26 cellular contexts compared by ENCODE assay signal in the genomic region with DNA sequence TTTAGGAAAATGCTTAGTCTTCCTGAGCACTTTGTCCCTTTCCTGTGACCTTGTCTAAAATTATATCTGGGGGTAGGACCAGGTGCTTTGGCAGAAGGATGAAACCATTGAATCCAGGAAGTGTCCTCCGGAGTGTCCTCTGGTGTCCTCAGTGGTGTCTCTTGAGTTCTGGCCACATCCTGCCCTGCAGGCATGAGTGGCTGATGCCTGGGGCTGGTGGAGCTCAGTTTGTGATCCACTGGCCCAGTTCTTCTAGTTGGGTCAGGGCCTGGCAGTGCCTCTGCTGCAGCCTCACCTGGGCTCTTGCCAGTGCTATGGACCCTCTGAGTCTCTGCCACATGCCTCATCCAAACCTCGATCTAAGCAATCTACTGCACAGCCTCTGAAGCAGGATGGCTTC.
"Had no signal": no experiment of that assay in that cellular context is flagged by ENCODE, and none has a peak within 500 bp of the region (broad histone marks: within the 10 kb centered on the region; RNA-seq: fewer than 3 reads in every experiment).

No MANE protein-coding gene starts in this region.

- H3K4me1 Mint-ChIP-seq: naive thymus-derived CD8-positive, alpha-beta T cell had no signal

- H3K36me3 Mint-ChIP-seq: immature natural killer cell; naive thymus-derived CD8-positive, alpha-beta T cell; stimulated activated memory B cell treated with anti-CD40 and anti-IgM and Interleukin-4, amounts not matched to agents 10 μg/mL and 1 μg/mL and 100 μg/mL, for 72 hours had no signal

- ATAC-seq: left colon; left lung; lower lobe of right lung; naive thymus-derived CD8-positive, alpha-beta T cell; stimulated activated memory B cell treated with anti-CD40 and anti-IgM and Interleukin-4, amounts not matched to agents 10 μg/mL and 1 μg/mL and 100 μg/mL, for 72 hours; stimulated activated naive CD8-positive, alpha-beta T cell treated with anti-CD3 and anti-CD28 coated beads, Interleukin-15, amount 100 ng/mL, for 72 hours; upper lobe of right lung had no signal

- H3K27ac Mint-ChIP-seq: progenitor cell of endocrine pancreas; stimulated activated memory B cell treated with anti-CD40 and anti-IgM and Interleukin-4, amounts not matched to agents 10 μg/mL and 1 μg/mL and 100 μg/mL, for 72 hours had no signal

- H3K9me3 Mint-ChIP-seq: immature natural killer cell; naive thymus-derived CD8-positive, alpha-beta T cell; stimulated activated memory B cell treated with anti-CD40 and anti-IgM and Interleukin-4, amounts not matched to agents 10 μg/mL and 1 μg/mL and 100 μg/mL, for 72 hours; stimulated activated naive CD8-positive, alpha-beta T cell treated with anti-CD3 and anti-CD28 coated beads, Interleukin-15, amount 100 ng/mL, for 72 hours had no signal

- H3K4me3 ChIP-seq: left lung, lower lobe of right lung, ovary, right atrium auricular region, right lobe of liver, smooth muscle cell, testis, thyroid gland, transverse colon, upper lobe of right lung had no signal

- H3K4me3 Mint-ChIP-seq: immature natural killer cell; naive thymus-derived CD8-positive, alpha-beta T cell; stimulated activated memory B cell treated with anti-CD40 and anti-IgM and Interleukin-4, amounts not matched to agents 10 μg/mL and 1 μg/mL and 100 μg/mL, for 72 hours; stimulated activated naive CD8-positive, alpha-beta T cell treated with anti-CD3 and anti-CD28 coated beads, Interleukin-15, amount 100 ng/mL, for 72 hours had no signal

- DNase-seq: hypothalamus; immature natural killer cell; kidney; left colon; left lung; lower lobe of right lung; mammary epithelial cell; mesenchymal stem cell; naive thymus-derived CD8-positive, alpha-beta T cell; ovary; right lobe of liver; stimulated activated CD4-positive, alpha-beta T cell treated with anti-CD3 and anti-CD28 coated beads, Interleukin-1b, Interleukin-23, amount 100 ng/mL, for 48 hours; stimulated activated CD4-positive, alpha-beta T cell treated with anti-CD3 and anti-CD28 coated beads, Interleukin-2, amount 100 ng/mL, for 48 hours; stimulated activated CD4-positive, alpha-beta T cell treated with anti-CD3 and anti-CD28 coated beads, Interleukin-4, amount 100 ng/mL, for 4 hours; stimulated activated CD8-positive, alpha-beta memory T cell treated with anti-CD3 and anti-CD28 coated beads, Interleukin-4, amount 100 ng/mL, for 48 hours; stimulated activated naive CD4-positive, alpha-beta T cell treated with Interleukin-2 at 50 U/mL for 16 hours; stimulated activated naive CD8-positive, alpha-beta T cell treated with anti-CD3 and anti-CD28 coated beads, Interleukin-15, amount 100 ng/mL, for 72 hours; substantia nigra; testis; thyroid gland; transverse colon; upper lobe of right lung had no signal
